In genomic region chr3:3633761-3634160, GRCh38 we compare ENCODE assay signal across 32 cellular contexts.
"Had no signal": no experiment of that assay in that cellular context is flagged by ENCODE, and none has a peak within 500 bp of the region (broad histone marks: within the 10 kb centered on the region; RNA-seq: fewer than 3 reads in every experiment).

No MANE protein-coding gene starts in this region.

- H3K4me3 ChIP-seq: ascending aorta, colonic mucosa, esophagus squamous epithelium had no signal

- H3K27me3 Mint-ChIP-seq: activated CD4-positive, alpha-beta memory T cell treated with anti-CD3 and anti-CD28 coated beads for 36 hours; activated CD4-positive, alpha-beta T cell treated with anti-CD3 and anti-CD28 coated beads for 36 hours; activated CD4-positive, alpha-beta T cell treated with anti-CD3 and anti-CD28 coated beads, Interleukin-2, amount 10 ng/mL, durations not matched to agents 24 days and 14 days; activated CD8-positive, alpha-beta memory T cell treated with anti-CD3 and anti-CD28 coated beads, Interleukin-2, amount 10 ng/mL, durations not matched to agents 7 days and 5 days; activated naive CD4-positive, alpha-beta T cell treated with anti-CD3 and anti-CD28 coated beads, Interleukin-2, amount 10 ng/mL, durations not matched to agents 7 days and 5 days; activated naive CD8-positive, alpha-beta T cell treated with anti-CD3 and anti-CD28 coated beads, Interleukin-2, amount 10 ng/mL, durations not matched to agents 7 days and 5 days; T-helper 17 cell had no signal

- H3K4me3 Mint-ChIP-seq: activated CD4-positive, alpha-beta memory T cell treated with anti-CD3 and anti-CD28 coated beads for 36 hours; activated CD4-positive, alpha-beta T cell treated with anti-CD3 and anti-CD28 coated beads for 36 hours; activated CD4-positive, alpha-beta T cell treated with anti-CD3 and anti-CD28 coated beads, Interleukin-2, amount 10 ng/mL, durations not matched to agents 24 days and 14 days; activated CD8-positive, alpha-beta memory T cell treated with anti-CD3 and anti-CD28 coated beads, Interleukin-2, amount 10 ng/mL, durations not matched to agents 7 days and 5 days; activated CD8-positive, alpha-beta T cell treated with anti-CD3 and anti-CD28 coated beads, Interleukin-2, amount 10 ng/mL, durations not matched to agents 7 days and 5 days; activated naive CD4-positive, alpha-beta T cell treated with anti-CD3 and anti-CD28 coated beads, Interleukin-2, amount 10 ng/mL, durations not matched to agents 7 days and 5 days; activated naive CD8-positive, alpha-beta T cell treated with anti-CD3 and anti-CD28 coated beads, Interleukin-2, amount 10 ng/mL, durations not matched to agents 7 days and 5 days; activated T-helper 1 cell treated with anti-CD3 and anti-CD28 coated beads, Interleukin-12 subunit alpha, Interleukin-12 subunit beta, Interleukin-2, Interleukin-4 antibody, amounts not matched to agents 30 ng/mL and 10 ng/mL and 1 ng/mL, durations not matched to agents 14 hours and 24 hours and 36 hours; T-helper 17 cell; T-helper 2 cell treated with Interferon-gamma antibody and Interleukin-4, amounts not matched to agents 5 μg/mL and 100 μg/mL, for 36 hours had no signal

- H3K36me3 Mint-ChIP-seq: activated CD4-positive, alpha-beta memory T cell treated with anti-CD3 and anti-CD28 coated beads for 36 hours; activated CD8-positive, alpha-beta memory T cell treated with anti-CD3 and anti-CD28 coated beads, Interleukin-2, amount 10 ng/mL, durations not matched to agents 7 days and 5 days; activated naive CD4-positive, alpha-beta T cell treated with anti-CD3 and anti-CD28 coated beads, Interleukin-2, amount 10 ng/mL, durations not matched to agents 7 days and 5 days; activated naive CD4-positive, alpha-beta T cell treated with anti-CD3 and anti-CD28 coated beads, Interleukin-2, amount 50 U/mL, for 72 hours had no signal

- H3K9me3 ChIP-seq: ascending aorta, colonic mucosa, esophagus squamous epithelium had no signal

- FAIRE-seq: endometrium, endothelial cell of umbilical vein, frontal cortex had no signal

- H3K4me1 ChIP-seq: ascending aorta, colonic mucosa, esophagus squamous epithelium had no signal

- H3K27ac ChIP-seq: ascending aorta, brain microvascular endothelial cell, colonic mucosa, epithelial cell of prostate, esophagus squamous epithelium had no signal

- H3K9me3 Mint-ChIP-seq: activated CD4-positive, alpha-beta memory T cell treated with anti-CD3 and anti-CD28 coated beads for 36 hours; activated naive CD4-positive, alpha-beta T cell treated with anti-CD3 and anti-CD28 coated beads, Interleukin-2, amount 10 ng/mL, durations not matched to agents 7 days and 5 days; activated naive CD4-positive, alpha-beta T cell treated with anti-CD3 and anti-CD28 coated beads, Interleukin-2, amount 50 U/mL, for 72 hours; activated T-helper 1 cell treated with anti-CD3 and anti-CD28 coated beads, Interleukin-12 subunit alpha, Interleukin-12 subunit beta, Interleukin-2, Interleukin-4 antibody, amounts not matched to agents 30 ng/mL and 10 ng/mL and 1 ng/mL, durations not matched to agents 14 hours and 24 hours and 36 hours; activated T-helper 2 cell treated with anti-CD3 and anti-CD28 coated beads, Interferon-gamma antibody, Interleukin-2, Interleukin-4, amounts not matched to agents 10 μg/mL and 5 μg/mL and 100 μg/mL, durations not matched to agents 14 hours and 24 hours and 36 hours; T-helper 2 cell treated with Interferon-gamma antibody and Interleukin-4, amounts not matched to agents 5 μg/mL and 100 μg/mL, for 36 hours had no signal

- H3K27me3 ChIP-seq: ascending aorta, brain microvascular endothelial cell, colonic mucosa, esophagus squamous epithelium had no signal

- H3K36me3 ChIP-seq: ascending aorta, brain microvascular endothelial cell, colonic mucosa, esophagus squamous epithelium had no signal

- H3K27ac Mint-ChIP-seq: activated CD4-positive, alpha-beta memory T cell treated with anti-CD3 and anti-CD28 coated beads for 36 hours; activated CD4-positive, alpha-beta T cell treated with anti-CD3 and anti-CD28 coated beads for 36 hours; activated CD4-positive, alpha-beta T cell treated with anti-CD3 and anti-CD28 coated beads, Interleukin-2, amount 10 ng/mL, durations not matched to agents 24 days and 14 days; activated CD8-positive, alpha-beta memory T cell treated with anti-CD3 and anti-CD28 coated beads, Interleukin-2, amount 10 ng/mL, durations not matched to agents 7 days and 5 days; activated CD8-positive, alpha-beta T cell treated with anti-CD3 and anti-CD28 coated beads, Interleukin-2, amount 10 ng/mL, durations not matched to agents 7 days and 5 days; activated naive CD4-positive, alpha-beta T cell treated with anti-CD3 and anti-CD28 coated beads, Interleukin-2, amount 10 ng/mL, durations not matched to agents 7 days and 5 days; activated naive CD4-positive, alpha-beta T cell treated with anti-CD3 and anti-CD28 coated beads, Interleukin-2, amount 50 U/mL, for 72 hours; activated naive CD8-positive, alpha-beta T cell treated with anti-CD3 and anti-CD28 coated beads, Interleukin-2, amount 10 ng/mL, durations not matched to agents 7 days and 5 days; activated T-helper 1 cell treated with anti-CD3 and anti-CD28 coated beads, Interleukin-12 subunit alpha, Interleukin-12 subunit beta, Interleukin-2, Interleukin-4 antibody, amounts not matched to agents 30 ng/mL and 10 ng/mL and 1 ng/mL, durations not matched to agents 14 hours and 24 hours and 36 hours; activated T-helper 2 cell treated with anti-CD3 and anti-CD28 coated beads, Interferon-gamma antibody, Interleukin-2, Interleukin-4, amounts not matched to agents 10 μg/mL and 5 μg/mL and 100 μg/mL, durations not matched to agents 14 hours and 24 hours and 36 hours; T-helper 17 cell; T-helper 2 cell treated with Interferon-gamma antibody and Interleukin-4, amounts not matched to agents 5 μg/mL and 100 μg/mL, for 36 hours had no signal

- DNase-seq: activated CD4-positive, alpha-beta memory T cell treated with anti-CD3 and anti-CD28 coated beads for 36 hours; activated CD4-positive, alpha-beta T cell treated with anti-CD3 and anti-CD28 coated beads for 36 hours; activated CD4-positive, alpha-beta T cell treated with anti-CD3 and anti-CD28 coated beads, Interleukin-2, amount 10 ng/mL, durations not matched to agents 24 days and 14 days; activated CD4-positive, CD25-positive, alpha-beta regulatory T cell; activated CD4-positive, CD25-positive, alpha-beta regulatory T cell treated with anti-CD3 and anti-CD28 coated beads, Interleukin-2, amount 50 U/mL, for 72 hours; activated CD8-positive, alpha-beta memory T cell treated with anti-CD3 and anti-CD28 coated beads, Interleukin-2, amount 10 ng/mL, durations not matched to agents 7 days and 5 days; activated CD8-positive, alpha-beta memory T cell treated with anti-CD3 and anti-CD28 coated beads, Interleukin-2, amount 50 U/mL, for 4 hours; activated CD8-positive, alpha-beta T cell treated with anti-CD3 and anti-CD28 coated beads, Interleukin-2, amount 10 ng/mL, durations not matched to agents 7 days and 5 days; activated gamma-delta T cell; activated naive CD4-positive, alpha-beta T cell; activated naive CD4-positive, alpha-beta T cell treated with anti-CD3 and anti-CD28 coated beads, Interleukin-2, amount 10 ng/mL, durations not matched to agents 7 days and 5 days; activated naive CD8-positive, alpha-beta T cell treated with anti-CD3 and anti-CD28 coated beads, Interleukin-2, amount 10 ng/mL, durations not matched to agents 7 days and 5 days; activated T-cell treated with anti-CD3 and anti-CD28 coated beads, Interleukin-2, amount 50 U/mL, for 1 hour; activated T-cell treated with anti-CD3 and anti-CD28 coated beads, Interleukin-2, amount 50 U/mL, for 48 hours; brain microvascular endothelial cell; central memory CD4-positive, alpha-beta T cell; cerebellar nuclear complex; colonic mucosa; effector CD8-positive, alpha-beta T cell; esophagus squamous epithelium; T-helper 1 cell; T-helper 17 cell; T1000 had no signal

- H3K4me1 Mint-ChIP-seq: activated CD4-positive, alpha-beta T cell treated with anti-CD3 and anti-CD28 coated beads for 36 hours; activated CD4-positive, alpha-beta T cell treated with anti-CD3 and anti-CD28 coated beads, Interleukin-2, amount 10 ng/mL, durations not matched to agents 24 days and 14 days; activated CD8-positive, alpha-beta memory T cell treated with anti-CD3 and anti-CD28 coated beads, Interleukin-2, amount 10 ng/mL, durations not matched to agents 7 days and 5 days; activated naive CD4-positive, alpha-beta T cell treated with anti-CD3 and anti-CD28 coated beads, Interleukin-2, amount 10 ng/mL, durations not matched to agents 7 days and 5 days; activated naive CD8-positive, alpha-beta T cell treated with anti-CD3 and anti-CD28 coated beads, Interleukin-2, amount 10 ng/mL, durations not matched to agents 7 days and 5 days; T-helper 17 cell had no signal
